12 cellular contexts compared by ENCODE assay signal in the genomic region with DNA sequence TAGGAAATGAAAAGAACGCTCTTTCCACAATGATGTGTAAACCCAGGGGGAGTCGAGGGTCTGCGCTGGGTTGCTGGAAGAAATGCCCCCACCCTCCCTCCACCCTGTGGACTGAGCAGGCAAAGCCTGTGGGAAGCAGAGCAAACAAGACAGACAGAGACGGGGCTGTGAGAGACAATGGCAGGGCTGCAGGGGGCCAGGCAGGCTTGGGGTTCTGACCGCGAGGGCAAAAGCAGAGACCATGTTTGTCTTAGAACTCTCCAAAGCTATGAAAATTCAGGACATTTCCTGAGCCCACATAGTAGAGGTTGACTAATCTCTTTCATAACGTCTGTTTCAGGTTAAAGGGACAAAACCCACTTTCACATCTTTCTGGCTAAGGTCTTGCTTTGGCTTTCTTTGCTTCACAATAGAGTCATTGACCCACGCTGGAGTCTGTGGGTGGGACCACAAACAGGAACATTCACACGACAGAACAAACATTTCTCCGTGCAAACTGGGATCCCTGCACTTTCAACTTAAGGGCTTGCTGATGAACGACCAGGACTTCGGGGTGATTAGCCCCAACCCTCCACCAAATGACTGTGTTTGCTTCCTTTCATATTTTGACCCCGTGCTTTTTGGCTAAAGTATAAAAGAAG.
DNase-seq lines count a peak whose midpoint lies in the region; FAIRE-seq and TF ChIP-seq lines count a peak whose summit lies in the region.
"Had no signal": no experiment of that assay in that cellular context is flagged by ENCODE, and none has a peak within 500 bp of the region (broad histone marks: within the 10 kb centered on the region; RNA-seq: fewer than 3 reads in every experiment).

No MANE protein-coding gene starts in this region.

- H3K4me2 ChIP-seq in neural cell (ENCODE audit: low read length): peak overlapping the region; percentile 12

- H3K79me2 ChIP-seq in neural cell (replicated peaks; ENCODE audit: insufficient read depth, low read length): no peaks in the 10 kb centered on the region

- no peak for DNase-seq in AG09309 (ENCODE audit: low read depth)
- DNase-seq in NCI-H69 (lab: John Stamatoyannopoulos, UW): peak; percentile 85
- no peak for DNase-seq in GM19240 (ENCODE audit: insufficient read length, low spot score)
- no peak for DNase-seq in H54 (ENCODE audit: insufficient read length, low spot score)
- DNase-seq in lower leg skin (ENCODE audit: low spot score in 2 of 2): no peak
- no peak for DNase-seq in mucosa of gallbladder (ENCODE audit: low spot score)
- DNase-seq: activated CD8-positive, alpha-beta memory T cell treated with anti-CD3 and anti-CD28 coated beads, Interleukin-2, amount 50 U/mL, for 48 hours; CD8-positive, alpha-beta memory T cell; occipital lobe; stimulated activated naive CD4-positive, alpha-beta T cell had no signal

- WGBS in lower leg skin, 2 donors: 49 to 55% methylated on average over 13 of the region's 13 CpGs

- H4K20me1 ChIP-seq in neural cell (ENCODE audit: insufficient read depth): no peaks in the 10 kb centered on the region

- H3K9ac ChIP-seq in neural cell (ENCODE audit: low read length): peak overlapping the region; percentile 45

- H3K36me3 ChIP-seq in neural cell (ENCODE audit: insufficient read depth, low read length): no peaks in the 10 kb centered on the region

- peak overlapping the region; percentile 7 for H2AFZ ChIP-seq in neural cell (ENCODE audit: low read depth, low read length)

- intact Hi-C loops in lower leg skin (cut with DNase I; ENCODE audit: low total_unique reads): no loop called here

- no peak for TF ChIP-seq EP300 in neural cell (conservative IDR thresholded peaks at IDR 0.05; ENCODE audit: poor library complexity, severe bottlenecking)

- H3K4me3 ChIP-seq in AG09309 (ENCODE audit: control insufficient read depth, low read depth, low read length): peak overlapping the region; percentile 10
- peak overlapping the region; percentile 11 for H3K4me3 ChIP-seq in neural cell (ENCODE audit: low read length)
- H3K4me3 ChIP-seq in lower leg skin (ENCODE audit: low read depth, poor library complexity, severe bottlenecking): no peak overlapping the region

- H3F3A ChIP-seq in neural cell (ENCODE audit: insufficient read depth, low read length, poor library complexity, severe bottlenecking): no peaks in the 10 kb centered on the region

- H3K27me3 ChIP-seq in neural cell (ENCODE audit: insufficient read depth, low read depth, low read length): no peaks in the 10 kb centered on the region

- no peaks in the 10 kb centered on the region for H3K9me3 ChIP-seq in neural cell (ENCODE audit: low read length)

- FAIRE-seq in endometrium (lab: Jason Lieb, UNC): peak; percentile 78
- FAIRE-seq in H54 (lab: Jason Lieb, UNC): no peak

- peak overlapping the region; percentile 61 for H3K27ac ChIP-seq in neural cell (ENCODE audit: low read length)

- TF ChIP-seq POLR2A in H54 (IDR thresholded peaks at IDR 0.05; ENCODE audit: low read depth, low read length): no peak
- no peak for TF ChIP-seq POLR2A in lower leg skin (IDR thresholded peaks at IDR 0.05)

- TF ChIP-seq RAD21 in neural cell (conservative IDR thresholded peaks at IDR 0.05): no peak

- no peak for TF ChIP-seq CTCF in AG09309 (IDR thresholded peaks at IDR 0.05; ENCODE audit: control insufficient read depth, insufficient read depth, low read depth, low read length, missing control alignments)
- TF ChIP-seq CTCF in neural cell (IDR thresholded peaks at IDR 0.05; ENCODE audit: poor library complexity, severe bottlenecking): no peak
- TF ChIP-seq CTCF in lower leg skin (IDR thresholded peaks at IDR 0.05): no peak

- no peaks in the 10 kb centered on the region for H3K9me2 ChIP-seq in neural cell (ENCODE audit: insufficient read depth, low read length)

TF ChIP-seq in neural cell, 6 proteins besides CTCF, POLR2A, EP300 and RAD21:
- TF ChIP-seq TAF1 (IDR thresholded peaks at IDR 0.05; ENCODE audit: low read depth): no peak
- TF ChIP-seq, protein P1, sequence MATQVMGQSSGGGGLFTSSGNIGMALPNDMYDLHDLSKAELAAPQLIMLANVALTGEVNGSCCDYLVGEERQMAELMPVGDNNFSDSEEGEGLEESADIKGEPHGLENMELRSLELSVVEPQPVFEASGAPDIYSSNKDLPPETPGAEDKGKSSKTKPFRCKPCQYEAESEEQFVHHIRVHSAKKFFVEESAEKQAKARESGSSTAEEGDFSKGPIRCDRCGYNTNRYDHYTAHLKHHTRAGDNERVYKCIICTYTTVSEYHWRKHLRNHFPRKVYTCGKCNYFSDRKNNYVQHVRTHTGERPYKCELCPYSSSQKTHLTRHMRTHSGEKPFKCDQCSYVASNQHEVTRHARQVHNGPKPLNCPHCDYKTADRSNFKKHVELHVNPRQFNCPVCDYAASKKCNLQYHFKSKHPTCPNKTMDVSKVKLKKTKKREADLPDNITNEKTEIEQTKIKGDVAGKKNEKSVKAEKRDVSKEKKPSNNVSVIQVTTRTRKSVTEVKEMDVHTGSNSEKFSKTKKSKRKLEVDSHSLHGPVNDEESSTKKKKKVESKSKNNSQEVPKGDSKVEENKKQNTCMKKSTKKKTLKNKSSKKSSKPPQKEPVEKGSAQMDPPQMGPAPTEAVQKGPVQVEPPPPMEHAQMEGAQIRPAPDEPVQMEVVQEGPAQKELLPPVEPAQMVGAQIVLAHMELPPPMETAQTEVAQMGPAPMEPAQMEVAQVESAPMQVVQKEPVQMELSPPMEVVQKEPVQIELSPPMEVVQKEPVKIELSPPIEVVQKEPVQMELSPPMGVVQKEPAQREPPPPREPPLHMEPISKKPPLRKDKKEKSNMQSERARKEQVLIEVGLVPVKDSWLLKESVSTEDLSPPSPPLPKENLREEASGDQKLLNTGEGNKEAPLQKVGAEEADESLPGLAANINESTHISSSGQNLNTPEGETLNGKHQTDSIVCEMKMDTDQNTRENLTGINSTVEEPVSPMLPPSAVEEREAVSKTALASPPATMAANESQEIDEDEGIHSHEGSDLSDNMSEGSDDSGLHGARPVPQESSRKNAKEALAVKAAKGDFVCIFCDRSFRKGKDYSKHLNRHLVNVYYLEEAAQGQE (IDR thresholded peaks at IDR 0.05; ENCODE audit: borderline replicate concordance): no peak
- no peak for TF ChIP-seq MXI1 (conservative IDR thresholded peaks at IDR 0.05; ENCODE audit: poor library complexity, severe bottlenecking)
- TF ChIP-seq SMC3 (conservative IDR thresholded peaks at IDR 0.05; ENCODE audit: poor library complexity): no peak
- TF ChIP-seq EZH2 (IDR thresholded peaks at IDR 0.05; ENCODE audit: borderline replicate concordance, insufficient read depth, low read length, poor library complexity, severe bottlenecking): no peak
- no peak for TF ChIP-seq POLR2AphosphoS5 (IDR thresholded peaks at IDR 0.05)
